In the genomic region with DNA sequence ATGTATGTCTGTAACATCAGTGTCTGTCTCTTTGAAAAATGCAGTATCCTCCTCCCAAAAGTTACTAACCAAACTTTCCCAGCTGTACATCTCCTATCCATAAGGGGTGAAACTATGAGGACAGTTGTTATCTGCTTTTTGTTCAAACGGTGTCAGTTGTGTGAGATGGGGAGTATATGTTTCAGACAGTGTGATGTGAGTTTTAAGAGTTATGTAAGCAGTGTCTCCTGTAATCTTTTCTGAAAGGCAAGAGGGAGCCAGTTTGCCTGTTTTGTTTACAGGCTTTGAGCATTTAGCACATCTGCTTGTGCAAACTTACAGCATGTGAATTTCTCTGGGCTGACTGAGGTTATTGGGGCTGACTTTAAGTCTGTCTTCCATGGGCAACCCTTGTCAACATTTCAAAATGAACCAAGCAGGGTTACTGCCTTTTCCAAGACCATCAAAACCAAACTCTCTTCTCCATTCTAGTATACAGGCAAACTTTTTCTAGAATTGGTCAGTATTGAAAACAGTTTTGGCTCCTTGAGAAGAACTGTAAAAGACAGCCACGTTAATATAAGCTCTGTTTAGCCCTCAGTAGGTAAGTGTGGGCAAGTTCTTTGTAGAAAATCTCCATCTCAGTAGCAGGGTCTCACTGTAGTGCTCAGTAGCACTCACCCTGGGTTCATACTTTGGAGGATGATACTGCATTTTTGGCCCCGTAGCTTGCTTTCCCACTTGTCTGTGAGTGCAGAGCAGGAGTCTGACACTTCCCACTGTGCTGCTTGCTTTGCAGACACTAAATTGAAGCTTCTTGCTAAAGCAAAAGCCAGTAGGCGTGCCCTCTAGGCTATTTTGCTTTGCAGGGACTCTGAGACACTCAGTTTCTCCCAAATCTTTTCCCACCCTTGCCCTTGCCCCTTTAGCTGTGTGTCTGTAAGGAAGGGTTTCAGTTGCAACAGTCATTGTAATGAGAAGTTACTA, we compare ENCODE assay signal across 8 cellular contexts. TPM values are rescaled to one million over a fixed set of nuclear protein-coding genes. Genes with fewer than 3 reads are reported as not detected.
DNase-seq lines count a peak whose midpoint lies in the region; ATAC-seq, FAIRE-seq and TF ChIP-seq lines count a peak whose summit lies in the region.

No MANE protein-coding gene starts in this region.

- peaks cover 16% of the 10 kb centered on the region for H3K79me1 ChIP-seq in trophoblast cell (ENCODE audit: low read length)

- H3K9ac ChIP-seq in trophoblast cell (ENCODE audit: low read length) (no peak overlapping the region), Karpas-422 (ENCODE audit: low read length) (no peak overlapping the region)

- no peak overlapping the region for H4K12ac ChIP-seq in trophoblast cell (ENCODE audit: low read depth, low read length)

- intact Hi-C loops in esophagus muscularis mucosa (cut with DNase I): no loop called here

- no peak overlapping the region for H3K14ac ChIP-seq in trophoblast cell (ENCODE audit: low read length)

- peak overlapping the region; percentile 2 for H3K4me2 ChIP-seq in trophoblast cell (ENCODE audit: low read length)
- H3K4me2 ChIP-seq in Karpas-422 (ENCODE audit: low read depth, low read length, poor library complexity, severe bottlenecking): no peak overlapping the region

- peak overlapping the region; percentile 5 for H2BK120ac ChIP-seq in trophoblast cell (ENCODE audit: insufficient read depth, low read length, poor library complexity)

- no peak overlapping the region for H2BK12ac ChIP-seq in trophoblast cell (ENCODE audit: low read length)

- H2AFZ ChIP-seq in trophoblast cell (ENCODE audit: insufficient read depth, low read length, poor library complexity) (no peak overlapping the region), Karpas-422 (ENCODE audit: low read length) (no peak overlapping the region)

- peak overlapping the region; percentile 66 to 77 (median 74) for H3K27ac ChIP-seq in esophagus muscularis mucosa (replicated peaks in 1 of 4)
- H3K27ac ChIP-seq in trophoblast cell (ENCODE audit: low read depth, low read length): peak overlapping the region; percentile 81
- H3K27ac ChIP-seq in Karpas-422 (ENCODE audit: low read length): no peak overlapping the region

- H4K8ac ChIP-seq in trophoblast cell (ENCODE audit: low read depth, low read length): peak overlapping the region; percentile 8

- DNase-seq in H54 (ENCODE audit: insufficient read length, low spot score): no peak
- peak; percentile 18 for DNase-seq in UCSD-AML1 (lab: John Stamatoyannopoulos, UW; ENCODE audit: unreplicated experiment)
- DNase-seq in esophagus muscularis mucosa (ENCODE audit: extremely low spot score): no peak
- DNase-seq in trophoblast cell: no peak
- DNase-seq in Karpas-422: no peak
- no peak for DNase-seq in SW480 (ENCODE audit: low spot score)
- DNase-seq in germinal center (ENCODE audit: low spot score): no peak

- peaks cover 0 to 9% (median 0%) of the 10 kb centered on the region in 4 donors for H3K36me3 ChIP-seq in esophagus muscularis mucosa
- H3K36me3 ChIP-seq in trophoblast cell (ENCODE audit: control insufficient read depth in 1 of 2, insufficient read depth in 2 of 2, low read length in 2 of 2): no peaks in the 10 kb centered on the region
- no peaks in the 10 kb centered on the region for H3K36me3 ChIP-seq in Karpas-422 (ENCODE audit: insufficient read depth, low read length)

- 29% methylated on average over 4 of the region's 4 CpGs for WGBS in esophagus muscularis mucosa
- WGBS in trophoblast cell (ENCODE audit: extremely low coverage, insufficient coverage, insufficient read length): no CpG with 5 or more reads among the region's 4 CpGs

- H3K9me3 ChIP-seq in esophagus muscularis mucosa (no peaks in the 10 kb centered on the region), trophoblast cell (ENCODE audit: insufficient read depth, low read depth, low read length) (no peaks in the 10 kb centered on the region), Karpas-422 (ENCODE audit: low read length) (no peaks in the 10 kb centered on the region)

- H4K20me1 ChIP-seq in Karpas-422 (ENCODE audit: insufficient read depth, low read depth, low read length): no peaks in the 10 kb centered on the region

- H3K79me2 ChIP-seq in trophoblast cell (ENCODE audit: control insufficient read depth, insufficient read depth, low read length, poor library complexity): no peaks in the 10 kb centered on the region
- H3K79me2 ChIP-seq in Karpas-422 (ENCODE audit: low read length): no peaks in the 10 kb centered on the region

- no peak overlapping the region for H3K23ac ChIP-seq in trophoblast cell (ENCODE audit: low read length)

- no peak overlapping the region for H3K18ac ChIP-seq in trophoblast cell (ENCODE audit: low read length)

- no peak overlapping the region for H3K4ac ChIP-seq in trophoblast cell (ENCODE audit: low read depth, low read length)

- H4K91ac ChIP-seq in trophoblast cell (ENCODE audit: low read depth, low read length): no peak overlapping the region

- H3K4me3 ChIP-seq in esophagus muscularis mucosa: peak overlapping the region in 3 of 4 donors; percentile 6 to 31 (median 13)
- H3K4me3 ChIP-seq in trophoblast cell (ENCODE audit: low read depth, low read length): no peak overlapping the region
- no peak overlapping the region for H3K4me3 ChIP-seq in Karpas-422 (ENCODE audit: low read length)

- no peak for TF ChIP-seq EP300 in esophagus muscularis mucosa (IDR thresholded peaks at IDR 0.05)

- H3K4me1 ChIP-seq in esophagus muscularis mucosa: peaks cover 30 to 62% (median 43%) of the 10 kb centered on the region in 4 donors
- H3K4me1 ChIP-seq in trophoblast cell (ENCODE audit: control insufficient read depth in 1 of 2, insufficient read depth in 2 of 2, low read length in 2 of 2): peaks cover 8 to 20% of the 10 kb centered on the region in 2 experiments
- H3K4me1 ChIP-seq in Karpas-422 (ENCODE audit: low read length): peaks cover 13% of the 10 kb centered on the region

- H3K27me3 ChIP-seq in esophagus muscularis mucosa: no peaks in the 10 kb centered on the region
- H3K27me3 ChIP-seq in trophoblast cell (ENCODE audit: insufficient read depth, low read length): no peaks in the 10 kb centered on the region
- no peaks in the 10 kb centered on the region for H3K27me3 ChIP-seq in Karpas-422 (ENCODE audit: low read length)

- H3K9me2 ChIP-seq in Karpas-422 (replicated peaks; ENCODE audit: insufficient read depth, low read length): 0 out of 2 replicates have a peak, but pooled peaks cover 2% of the 10 kb centered on the region

- ATAC-seq in HG02970 (IDR thresholded peaks at IDR 0.05; ENCODE audit: low FRiP score, unreplicated experiment): no peak

- no peak for TF ChIP-seq POLR2A in H54 (IDR thresholded peaks at IDR 0.05; ENCODE audit: low read depth, low read length)
- no peak for TF ChIP-seq POLR2A in esophagus muscularis mucosa (IDR thresholded peaks at IDR 0.05; ENCODE audit: low read depth)

- H2BK5ac ChIP-seq in trophoblast cell (ENCODE audit: low read depth, low read length, poor library complexity): no peak overlapping the region

- peak; percentile 38 for FAIRE-seq in H54 (lab: Jason Lieb, UNC)

- TF ChIP-seq CTCF in esophagus muscularis mucosa (IDR thresholded peaks at IDR 0.05): no peak

- no peak overlapping the region for H2AK5ac ChIP-seq in trophoblast cell (ENCODE audit: low read length)

RNA-seq across cellular contexts. Expression of a gene that starts 34.5 kb away (rescaled TPM):
- 100 to 1,000 TPM in 2 of 4 donors, 10 to 100 TPM in 2; 48.5 to 125 (median 94.7) TPM for total RNA-seq in esophagus muscularis mucosa
- polyA plus RNA-seq in trophoblast cell (2013): 77.9 and 79.7 TPM in 2 replicates
- total RNA-seq in Karpas-422 (2014; rRNA removed; shearing (Covaris generic); ENCODE audit: low replicate concordance): 93.4 and 188 TPM in 2 replicates

RNA-seq across cellular contexts. Expression of a gene that starts 57.9 kb away (rescaled TPM):
- total RNA-seq in esophagus muscularis mucosa: 10 to 100 TPM; 17.9 to 31.1 (median 26.1) TPM
- 43.3 and 44.2 TPM in 2 replicates for polyA plus RNA-seq in trophoblast cell (2013)
- 38.3 and 41.7 TPM in 2 replicates for total RNA-seq in Karpas-422 (2014; rRNA removed; shearing (Covaris generic); ENCODE audit: low replicate concordance)

Comparison
In these comparisons a context has a peak if more than half of its experiments do, and no peak if none do; other contexts are left out.
1. H3K4me3 ChIP-seq: peak in esophagus muscularis mucosa (3 of 4); none in trophoblast cell (single experiment) and Karpas-422 (single experiment).